Comparison of ENCODE assay signal across 25 cellular contexts in the genomic region with DNA sequence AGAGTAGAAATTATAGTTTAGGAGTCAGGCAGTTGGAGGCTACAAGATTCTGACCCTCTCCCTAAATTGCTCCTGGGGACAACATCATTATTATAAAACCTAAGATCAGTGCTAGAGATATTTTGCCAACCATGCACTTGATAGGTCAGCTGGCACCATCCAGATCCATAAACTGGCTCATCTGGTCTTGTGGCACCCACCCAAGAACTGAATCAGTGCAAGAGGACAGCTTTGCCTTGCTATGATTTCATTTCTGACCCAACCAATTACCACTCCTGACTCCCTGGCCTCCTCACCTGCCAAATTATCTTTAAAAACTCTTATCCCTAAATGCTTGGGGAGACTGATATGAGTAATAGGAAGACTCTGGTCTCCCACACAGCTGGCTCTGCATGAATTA.
DNase-seq lines count a peak whose midpoint lies in the region; ATAC-seq and TF ChIP-seq lines count a peak whose summit lies in the region.
"Had no signal": no experiment of that assay in that cellular context is flagged by ENCODE, and none has a peak within 500 bp of the region (broad histone marks: within the 10 kb centered on the region; RNA-seq: fewer than 3 reads in every experiment).

No MANE protein-coding gene starts in this region.

- H3K4me2 ChIP-seq in GM23248 (ENCODE audit: unreplicated experiment) = no peak overlapping the region

- intact Hi-C loops in Calu3 (cut with micrococcal nuclease; ENCODE audit: unreplicated experiment) = no loop called here

- no peak overlapping the region for H2AFZ ChIP-seq in GM23248

- H3K27ac Mint-ChIP-seq in Calu3 (ENCODE audit: unreplicated experiment) = no peak overlapping the region
- no peak overlapping the region for H3K27ac Mint-ChIP-seq in activated naive CD8-positive, alpha-beta T cell treated with anti-CD3 and anti-CD28 coated beads for 36 hours
- H3K27ac Mint-ChIP-seq: CD8-positive, alpha-beta memory T cell; H9 had no signal

- no peaks in the 10 kb centered on the region for H3K36me3 Mint-ChIP-seq in Calu3 (ENCODE audit: insufficient read depth, unreplicated experiment)
- H3K36me3 Mint-ChIP-seq in activated naive CD8-positive, alpha-beta T cell treated with anti-CD3 and anti-CD28 coated beads for 36 hours = no peaks in the 10 kb centered on the region

- H3K4me1 Mint-ChIP-seq in Calu3 (ENCODE audit: low read depth, unreplicated experiment) = no peaks in the 10 kb centered on the region
- no peaks in the 10 kb centered on the region for H3K4me1 Mint-ChIP-seq in activated naive CD8-positive, alpha-beta T cell treated with anti-CD3 and anti-CD28 coated beads for 36 hours
- H3K4me1 Mint-ChIP-seq: CD8-positive, alpha-beta memory T cell had no signal

- no peak overlapping the region for H3K9ac ChIP-seq in GM23248

- no peaks in the 10 kb centered on the region for H3K9me3 Mint-ChIP-seq in Calu3 (ENCODE audit: low read depth, unreplicated experiment)
- H3K9me3 Mint-ChIP-seq in activated naive CD8-positive, alpha-beta T cell treated with anti-CD3 and anti-CD28 coated beads for 36 hours = no peaks in the 10 kb centered on the region
- H3K9me3 Mint-ChIP-seq: CD8-positive, alpha-beta memory T cell had no signal

- H4K20me1 ChIP-seq in GM23248 (ENCODE audit: insufficient read depth) = no peaks in the 10 kb centered on the region

- H3F3A ChIP-seq in GM23248 (ENCODE audit: insufficient read depth) = 0 out of 2 replicates have a peak, but pooled peaks cover 3% of the 10 kb centered on the region

- no peak overlapping the region for H3K27ac ChIP-seq in GM23248
- H3K27ac ChIP-seq: C4-2B, HL-60, SJSA1 had no signal

- TF ChIP-seq CTCF in Calu3 (IDR thresholded peaks at IDR 0.05; ENCODE audit: unreplicated experiment) (no peak), fibroblast of mammary gland (conservative IDR thresholded peaks at IDR 0.05; ENCODE audit: control insufficient read depth, insufficient read depth, low read depth, low read length) (no peak)

- no peaks in the 10 kb centered on the region for H3K9me3 ChIP-seq in GM23248 (ENCODE audit: low read depth)
- H3K9me3 ChIP-seq: SJSA1 had no signal

- H3K27me3 ChIP-seq in GM23248 (replicated peaks; ENCODE audit: insufficient read depth) = no peaks in the 10 kb centered on the region
- H3K27me3 ChIP-seq: SJSA1 had no signal

- H3K4me3 Mint-ChIP-seq in Calu3 (ENCODE audit: low read depth, unreplicated experiment) = no peak overlapping the region
- no peak overlapping the region for H3K4me3 Mint-ChIP-seq in activated naive CD8-positive, alpha-beta T cell treated with anti-CD3 and anti-CD28 coated beads for 36 hours
- H3K4me3 Mint-ChIP-seq: CD8-positive, alpha-beta memory T cell; H9 had no signal

- H3K79me2 ChIP-seq in GM23248 (ENCODE audit: insufficient read depth) = no peaks in the 10 kb centered on the region

- H3K4me3 ChIP-seq in GM23248 (no peak overlapping the region), fibroblast of mammary gland (ENCODE audit: control insufficient read depth, low read depth, low read length) (no peak overlapping the region)
- H3K4me3 ChIP-seq: GM12878, SJSA1 had no signal

- peak; percentile 10 for DNase-seq in Calu3
- DNase-seq in GM23248 = peak; percentile 33
- DNase-seq in NCI-H69 (lab: John Stamatoyannopoulos, UW) = peak; percentile 37
- peak; percentile 50 for DNase-seq in fibroblast of mammary gland (ENCODE audit: low read depth)
- no peak for DNase-seq in activated naive CD8-positive, alpha-beta T cell treated with anti-CD3 and anti-CD28 coated beads for 36 hours
- DNase-seq in COR-L47 (lab: John Stamatoyannopoulos, UW) = no peak
- no peak for DNase-seq in activated gamma-delta T cell treated with Interleukin-2 at 50 U/mL for 16 hours
- DNase-seq: ACHN; AML-193; CD8-positive, alpha-beta memory T cell; DMS79; H9; KG1; NCI-H1694; NCI-H2081; NCI-H2171; NCI-H510A treated with DMSO at 0.1 percent for 48 hours; NCI-H774; T-helper 1 cell had no signal

- H3K4me1 ChIP-seq in GM23248 (ENCODE audit: insufficient read depth) = no peaks in the 10 kb centered on the region
- H3K4me1 ChIP-seq: SJSA1 had no signal

- no peaks in the 10 kb centered on the region for H3K9me2 ChIP-seq in GM23248 (ENCODE audit: insufficient read depth)

- H3K27me3 Mint-ChIP-seq in Calu3 (ENCODE audit: unreplicated experiment) = no peaks in the 10 kb centered on the region
- no peaks in the 10 kb centered on the region for H3K27me3 Mint-ChIP-seq in activated naive CD8-positive, alpha-beta T cell treated with anti-CD3 and anti-CD28 coated beads for 36 hours

- H3K36me3 ChIP-seq in GM23248 (ENCODE audit: low read depth) = no peaks in the 10 kb centered on the region
- H3K36me3 ChIP-seq: SJSA1 had no signal

- no peak for ATAC-seq in HG02642 (IDR thresholded peaks at IDR 0.05; ENCODE audit: poor library complexity, unreplicated experiment)
- ATAC-seq: GM12878, Right ventricle myocardium inferior had no signal

- in situ Hi-C loops in GM23248 (cut with MboI) = no loop called here

- BruUV-seq in Calu3 (replicated peaks; lab: Mats Ljungman, UMichigan) = no TSS peak

- CTCF ChIA-PET in Calu3 (lab: Charles Lee) = no interaction called here

Comparison
In these comparisons a context has a peak if more than half of its experiments do, and no peak if none do; other contexts are left out.
1. DNase-seq: peak in Calu3 (single experiment), GM23248 (single experiment), NCI-H69 (single experiment) and fibroblast of mammary gland (single experiment); none in activated naive CD8-positive, alpha-beta T cell treated with anti-CD3 and anti-CD28 coated beads for 36 hours (single experiment), COR-L47 (single experiment) and activated gamma-delta T cell treated with Interleukin-2 at 50 U/mL for 16 hours (single experiment).